Comparison of ENCODE assay signal across 8 cellular contexts in genomic region chr2:172427990-172428840, GRCh38. TPM values are rescaled to one million over a fixed set of nuclear protein-coding genes. Genes with fewer than 3 reads are reported as not detected.
A peak's percentile ranks its signal among the peaks of the same experiment; 100 is the strongest.
DNase-seq lines count a peak whose midpoint lies in the region; ATAC-seq, FAIRE-seq and TF ChIP-seq lines count a peak whose summit lies in the region.

No MANE protein-coding gene starts in this region.

- H3K27me3 ChIP-seq in Panc1 (ENCODE audit: control insufficient read depth, insufficient read depth, low read length) (no peaks in the 10 kb centered on the region), pancreas (no peaks in the 10 kb centered on the region)

- H3K4me3 ChIP-seq in Panc1 (ENCODE audit: low read depth in 2 of 2, low read length in 2 of 2) (peak overlapping the region; percentile 79 to 84), pancreas (peak overlapping the region; percentile 69 to 90 (median 76))

- 1% methylated on average over 44 to 63 of the region's 63 CpGs for WGBS in pancreas, 2 donors

- peak; percentile 39 for TF ChIP-seq CTCF in Panc1 (IDR thresholded peaks at IDR 0.05)
- TF ChIP-seq CTCF in pancreas (IDR thresholded peaks at IDR 0.05) = no peak

- H3K36me3 ChIP-seq in Panc1 (ENCODE audit: control insufficient read depth, insufficient read depth, low read length) = peaks cover 3% of the 10 kb centered on the region; the same call in 1 of the 2 replicates
- no peaks in the 10 kb centered on the region for H3K36me3 ChIP-seq in pancreas

- H3K27ac ChIP-seq in Panc1 (ENCODE audit: low read length) (peak overlapping the region; percentile 74), pancreas (peak overlapping the region; percentile 94 to 98 (median 97))

- POLR2A ChIA-PET in Panc1 (lab: Charles Lee) = interaction anchor here (0.6 to 0.8 kb wide), 3 partner anchors 12 to 740 kb away, joined by 3 to 4 read pairs (median 3); no protein-coding TSS in a partner anchor

- H3K9me3 ChIP-seq in Panc1 (ENCODE audit: control insufficient read depth, insufficient read depth, low read depth, low read length) (no peaks in the 10 kb centered on the region), pancreas (no peaks in the 10 kb centered on the region)

- no peak for FAIRE-seq in pancreas (lab: Jason Lieb, UNC)

- peak; percentile 80 for ATAC-seq in Panc1
- ATAC-seq in Right ventricle myocardium inferior = peak; percentile 79
- ATAC-seq in pancreas = peak; percentile 46 to 69 (median 58)
- ATAC-seq in HG03135 (IDR thresholded peaks at IDR 0.05; ENCODE audit: unreplicated experiment) = no peak

- DNase-seq in NCI-H1436 (lab: John Stamatoyannopoulos, UW) (peak; percentile 35), NCI-H1436 treated with DMSO at 0.1 percent for 48 hours (lab: John Stamatoyannopoulos, UW) (no peak), Panc1 (ENCODE audit: low read depth, low spot score) (no peak), Right ventricle myocardium inferior (ENCODE audit: missing footprints) (peak; percentile 72), pancreas (peak; percentile 66 to 83 (median 70)), NCI-H2196 (lab: John Stamatoyannopoulos, UW; ENCODE audit: unreplicated experiment) (no peak)
- peak; percentile 65 for DNase-seq in activated naive CD4-positive, alpha-beta T cell treated with Interleukin-2 at 50 U/mL for 16 hours

- intact Hi-C loops in Panc1 (cut with micrococcal nuclease; ENCODE audit: unreplicated experiment) = loop anchor here (1.0 kb wide), 1 partner anchor 33 kb away; no protein-coding TSS in a partner anchor
- intact Hi-C loops in Right ventricle myocardium inferior (cut with DNase I) = loop anchor here (1.0 to 2.0 kb wide), 2 partner anchors 23 to 35 kb away; no protein-coding TSS in a partner anchor
- intact Hi-C loops in pancreas (cut with DNase I) = no loop called here

- in situ Hi-C loops in Panc1 (cut with HindIII; ENCODE audit: low pct_unique_long_range_greater_than_20kb, low sequenced_read_pairs) = no loop called here

- CTCF ChIA-PET in Panc1 (lab: Charles Lee) = interaction anchor here (2.5 to 2.8 kb wide), 2 partner anchors 33 kb away, joined by 14 to 24 read pairs; no protein-coding TSS in a partner anchor

- no TSS peak for BruUV-seq in Panc1 (replicated peaks; lab: Mats Ljungman, UMichigan)

- H3K4me1 ChIP-seq in Panc1 (ENCODE audit: control insufficient read depth, insufficient read depth, low read length) = peaks cover 22% of the 10 kb centered on the region
- peaks cover 3 to 34% (median 21%) of the 10 kb centered on the region in 3 donors for H3K4me1 ChIP-seq in pancreas

RNA-seq across cellular contexts. Expression of gene ITGA6, which starts 0.8 kb away (rescaled TPM):
- total RNA-seq in Panc1 (2021; ENCODE audit: unreplicated experiment) (75.9 TPM), Right ventricle myocardium inferior (44.7 TPM), pancreas (10 to 100 TPM; 50.7 to 92.7 (median 58.3) TPM)
- polyA plus RNA-seq in Panc1 (2012; ENCODE audit: insufficient read length) = 41.0 TPM
- 10 to 100 TPM; 14.7 to 23.8 TPM for polyA plus RNA-seq in pancreas

Comparison
In these comparisons a context has a peak if more than half of its experiments do, and no peak if none do; other contexts are left out.
1. DNase-seq: peak in NCI-H1436 (single experiment), activated naive CD4-positive, alpha-beta T cell treated with Interleukin-2 at 50 U/mL for 16 hours (single experiment), Right ventricle myocardium inferior (single experiment) and pancreas (6 of 6); none in NCI-H1436 treated with DMSO at 0.1 percent for 48 hours (single experiment), Panc1 (single experiment) and NCI-H2196 (single experiment).
2. intact Hi-C loops: an anchor here in Panc1 (1.0 kb wide) and Right ventricle myocardium inferior (1.0 to 2.0 kb wide); none called in pancreas.